Comparison of ENCODE assay signal across 13 cellular contexts in the genomic region with DNA sequence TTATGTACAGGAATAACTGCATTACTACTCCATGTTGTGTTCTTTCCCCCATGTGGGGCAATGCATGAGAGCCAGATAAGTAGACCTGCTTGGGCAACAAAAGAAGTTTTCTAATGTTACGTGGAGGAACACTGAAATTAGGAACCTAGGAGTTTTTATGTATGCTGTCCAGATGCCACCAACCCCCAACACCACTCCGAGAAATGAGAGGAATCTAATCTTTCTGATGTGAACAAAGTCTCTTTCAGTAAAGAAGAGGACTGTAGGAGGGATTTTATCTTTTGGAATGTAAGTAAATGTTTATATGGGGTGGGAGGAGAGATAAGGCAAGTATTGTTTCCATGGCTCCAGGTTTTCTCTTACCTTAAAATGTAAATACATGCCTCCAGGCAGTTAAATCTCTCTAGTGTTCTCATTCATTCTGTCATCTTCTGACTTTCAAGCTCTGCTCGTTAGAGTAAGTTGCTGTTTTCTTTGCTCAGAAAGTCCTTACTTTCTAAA.
"Had no signal": no experiment of that assay in that cellular context is flagged by ENCODE, and none has a peak within 500 bp of the region (broad histone marks: within the 10 kb centered on the region; RNA-seq: fewer than 3 reads in every experiment).

No MANE protein-coding gene starts in this region.

- FAIRE-seq: bronchial epithelial cell had no signal

- H3K27ac ChIP-seq: psoas muscle had no signal

- H3K4me3 ChIP-seq: psoas muscle had no signal

- DNase-seq: activated CD4-positive, alpha-beta T cell treated with anti-CD3 and anti-CD28 coated beads, Interleukin-2, amount 50 U/mL, for 1 hour; activated naive CD4-positive, alpha-beta T cell; activated naive CD8-positive, alpha-beta T cell treated with anti-CD3 and anti-CD28 coated beads, Interleukin-2, amount 10 ng/mL, durations not matched to agents 7 days and 5 days; activated T-cell treated with anti-CD3 and anti-CD28 coated beads for 4 hours; anterior cingulate cortex; erythroblast; kidney glomerular epithelial cell; nephron progenitor cell; psoas muscle; stimulated activated CD4-positive, alpha-beta T cell treated with anti-CD3 and anti-CD28 coated beads, Interleukin-2, amount 100 ng/mL, for 48 hours; SW 1271 had no signal

- ATAC-seq: psoas muscle; stimulated activated memory B cell treated with anti-CD40 and anti-IgM and Interleukin-4, amounts not matched to agents 10 μg/mL and 1 μg/mL and 100 μg/mL, for 72 hours had no signal

- H3K27me3 Mint-ChIP-seq: activated naive CD8-positive, alpha-beta T cell treated with anti-CD3 and anti-CD28 coated beads, Interleukin-2, amount 10 ng/mL, durations not matched to agents 7 days and 5 days; stimulated activated memory B cell treated with anti-CD40 and anti-IgM and Interleukin-4, amounts not matched to agents 10 μg/mL and 1 μg/mL and 100 μg/mL, for 72 hours had no signal

- H3K36me3 Mint-ChIP-seq: activated naive CD8-positive, alpha-beta T cell treated with anti-CD3 and anti-CD28 coated beads, Interleukin-2, amount 10 ng/mL, durations not matched to agents 7 days and 5 days; stimulated activated memory B cell treated with anti-CD40 and anti-IgM and Interleukin-4, amounts not matched to agents 10 μg/mL and 1 μg/mL and 100 μg/mL, for 72 hours had no signal

- H3K9me3 ChIP-seq: psoas muscle had no signal

- H3K4me1 Mint-ChIP-seq: activated naive CD8-positive, alpha-beta T cell treated with anti-CD3 and anti-CD28 coated beads, Interleukin-2, amount 10 ng/mL, durations not matched to agents 7 days and 5 days; nephron progenitor cell; stimulated activated memory B cell treated with anti-CD40 and anti-IgM and Interleukin-4, amounts not matched to agents 10 μg/mL and 1 μg/mL and 100 μg/mL, for 72 hours had no signal

- H3K27ac Mint-ChIP-seq: activated naive CD8-positive, alpha-beta T cell treated with anti-CD3 and anti-CD28 coated beads, Interleukin-2, amount 10 ng/mL, durations not matched to agents 7 days and 5 days; nephron progenitor cell; stimulated activated memory B cell treated with anti-CD40 and anti-IgM and Interleukin-4, amounts not matched to agents 10 μg/mL and 1 μg/mL and 100 μg/mL, for 72 hours had no signal

- H3K4me1 ChIP-seq: psoas muscle had no signal

- H3K4me3 Mint-ChIP-seq: activated naive CD8-positive, alpha-beta T cell treated with anti-CD3 and anti-CD28 coated beads, Interleukin-2, amount 10 ng/mL, durations not matched to agents 7 days and 5 days; nephron progenitor cell; stimulated activated memory B cell treated with anti-CD40 and anti-IgM and Interleukin-4, amounts not matched to agents 10 μg/mL and 1 μg/mL and 100 μg/mL, for 72 hours had no signal
